ENCODE assay signal across 1 cellular context in the genomic region with DNA sequence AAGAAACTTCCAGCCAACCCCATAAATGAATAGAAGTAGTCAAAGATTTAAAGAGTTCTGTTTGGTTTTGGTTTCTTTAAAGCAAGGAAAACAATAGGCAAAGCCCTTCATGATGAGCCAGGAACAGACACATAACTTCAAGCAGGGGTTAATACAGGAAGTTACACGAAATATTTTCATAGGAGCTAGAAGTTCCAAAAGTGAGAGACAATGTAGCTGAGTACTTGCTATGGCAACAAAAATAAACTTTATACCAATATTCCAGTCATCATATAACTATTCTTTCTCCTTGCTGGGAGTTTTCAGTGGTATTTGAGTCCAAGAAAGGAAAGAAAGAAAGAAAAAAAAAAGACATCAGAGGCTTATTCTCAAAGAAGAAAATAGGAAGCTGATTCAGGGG.
TF ChIP-seq lines count a peak whose summit lies in the region.

No MANE protein-coding gene starts in this region.

TF ChIP-seq in HepG2, 621 proteins besides CTCF, POLR2A, EP300 and RAD21:
- TF ChIP-seq CCAR2 (optimal IDR thresholded peaks at IDR 0.05; ENCODE audit: low read depth, low read length) = no peak
- 0 out of 2 replicates have a peak, but pooled peaks have one; percentile 9 for TF ChIP-seq ZNF652 (CRISPR knock-in tag; IDR thresholded peaks at IDR 0.05; ENCODE audit: borderline replicate concordance, low read depth)
- TF ChIP-seq, protein P1, sequence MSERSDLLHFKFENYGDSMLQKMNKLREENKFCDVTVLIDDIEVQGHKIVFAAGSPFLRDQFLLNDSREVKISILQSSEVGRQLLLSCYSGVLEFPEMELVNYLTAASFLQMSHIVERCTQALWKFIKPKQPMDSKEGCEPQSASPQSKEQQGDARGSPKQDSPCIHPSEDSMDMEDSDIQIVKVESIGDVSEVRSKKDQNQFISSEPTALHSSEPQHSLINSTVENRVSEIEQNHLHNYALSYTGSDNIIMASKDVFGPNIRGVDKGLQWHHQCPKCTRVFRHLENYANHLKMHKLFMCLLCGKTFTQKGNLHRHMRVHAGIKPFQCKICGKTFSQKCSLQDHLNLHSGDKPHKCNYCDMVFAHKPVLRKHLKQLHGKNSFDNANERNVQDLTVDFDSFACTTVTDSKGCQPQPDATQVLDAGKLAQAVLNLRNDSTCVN (CRISPR knock-in tag; IDR thresholded peaks at IDR 0.05; ENCODE audit: borderline replicate concordance) = no peak
